ENCODE assay signal across 22 cellular contexts in genomic region chr2:166117491-166117890, GRCh38.
"Had no signal": no experiment of that assay in that cellular context is flagged by ENCODE, and none has a peak within 500 bp of the region (broad histone marks: within the 10 kb centered on the region; RNA-seq: fewer than 3 reads in every experiment).

No MANE protein-coding gene starts in this region.

- H3K4me3 ChIP-seq: coronary artery, dorsolateral prefrontal cortex, lower lobe of right lung, ovary, psoas muscle, sigmoid colon, skin epidermis, spleen, thoracic aorta, tibial nerve, upper lobe of left lung had no signal

- ATAC-seq: left ventricle myocardium superior; natural killer cell; psoas muscle; right cardiac atrium; stimulated activated naive B cell treated with anti-CD40 and anti-IgM and Interleukin-4, amounts not matched to agents 10 μg/mL and 1 μg/mL and 100 μg/mL, for 72 hours had no signal

- DNase-seq: dorsolateral prefrontal cortex; effector CD4-positive, alpha-beta T cell; hypothalamus; immature natural killer cell; islet precursor cell; left ventricle myocardium superior; lower lobe of right lung; natural killer cell; occipital lobe; ovary; posterior cingulate gyrus; psoas muscle; right cardiac atrium; sigmoid colon; spleen; stimulated activated CD4-positive, alpha-beta T cell treated with anti-CD3 and anti-CD28 coated beads, Interleukin-2, amount 100 ng/mL, for 48 hours; stimulated activated naive B cell treated with anti-CD40 and anti-IgM and Interleukin-4, amounts not matched to agents 10 μg/mL and 1 μg/mL and 100 μg/mL, for 72 hours; upper lobe of left lung had no signal
